In the genomic region with DNA sequence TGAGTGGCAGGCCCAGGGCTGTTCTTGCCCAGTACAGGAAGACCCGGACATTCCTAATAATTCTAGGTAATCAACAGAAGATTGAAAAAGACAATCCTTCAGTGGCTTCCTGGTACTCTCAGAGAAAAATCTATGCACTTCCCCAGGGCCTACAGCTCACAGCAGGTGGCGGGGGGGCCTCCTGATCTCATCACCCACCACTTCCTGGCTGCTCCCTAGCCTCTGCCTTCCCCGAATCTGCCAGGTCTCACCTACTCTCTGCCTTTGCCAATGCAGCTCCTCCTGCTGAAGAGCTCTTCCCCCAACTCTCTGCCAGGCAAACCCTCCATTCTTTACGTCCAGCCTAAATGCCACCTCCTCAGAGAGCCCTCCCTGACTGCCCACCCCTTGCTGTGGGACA, we compare ENCODE assay signal across 9 cellular contexts. TPM values are rescaled to one million over a fixed set of nuclear protein-coding genes. Genes with fewer than 3 reads are reported as not detected.
A peak's percentile ranks its signal among the peaks of the same experiment; 100 is the strongest.
DNase-seq lines count a peak whose midpoint lies in the region; ATAC-seq and TF ChIP-seq lines count a peak whose summit lies in the region.
"Had no signal": no experiment of that assay in that cellular context is flagged by ENCODE, and none has a peak within 500 bp of the region (broad histone marks: within the 10 kb centered on the region; RNA-seq: fewer than 3 reads in every experiment).

No MANE protein-coding gene starts in this region.

- H3K4me3 ChIP-seq in heart left ventricle (no peak overlapping the region), gastroesophageal sphincter (no peak overlapping the region), WERI-Rb-1 (ENCODE audit: low read depth, low read length) (no peak overlapping the region)

- TF ChIP-seq POLR2A in heart left ventricle (IDR thresholded peaks at IDR 0.05), result no peak
- TF ChIP-seq POLR2A in gastroesophageal sphincter (IDR thresholded peaks at IDR 0.05), result no peak

- H3K36me3 ChIP-seq in heart left ventricle, result peaks cover 0 to 28% (median 0%) of the 10 kb centered on the region in 9 donors
- no peaks in the 10 kb centered on the region for H3K36me3 ChIP-seq in gastroesophageal sphincter
- H3K36me3 ChIP-seq in WERI-Rb-1, result no peaks in the 10 kb centered on the region

- H3K4me1 ChIP-seq in heart left ventricle (peaks cover 32 to 98% (median 85%) of the 10 kb centered on the region in 12 donors), gastroesophageal sphincter (peaks cover 0 to 58% (median 26%) of the 10 kb centered on the region in 3 donors)

- ATAC-seq in heart left ventricle (peak in 1 of 4 donors; percentile 45), Right ventricle myocardium inferior (no peak), gastroesophageal sphincter (peak; percentile 23)

- WGBS in heart left ventricle, 4 donors, result 42 to 59% (median 45%) methylated on average over 4 of the region's 4 CpGs
- 54% methylated on average over 4 of the region's 4 CpGs; no CpG with 5 or more reads in 1 of the 2 donors for WGBS in gastroesophageal sphincter (ENCODE audit: low coverage in 1 of 2), 2 donors

- DNase-seq in heart left ventricle, result no peak
- DNase-seq in Right ventricle myocardium inferior (ENCODE audit: missing footprints), result no peak
- DNase-seq in activated CD8-positive, alpha-beta memory T cell treated with anti-CD3 and anti-CD28 coated beads, Interleukin-2, amount 50 U/mL, for 24 hours (ENCODE audit: extremely low read depth), result peak; percentile 50
- peak; percentile 40 to 46 (median 46) for DNase-seq in stimulated activated CD4-positive, alpha-beta T cell treated with anti-CD3 and anti-CD28 coated beads, TNF-alpha, amount 100 ng/mL, for 1 hour (ENCODE audit: low read depth in 3 of 3, low spot score in 1 of 3)
- no peak for DNase-seq in WERI-Rb-1
- no peak for DNase-seq in nucleus accumbens (lab: John Stamatoyannopoulos, UW)
- no peak for DNase-seq in AG08396 (ENCODE audit: low spot score)

- intact Hi-C loops in heart left ventricle (cut with DNase I) (loop anchor here in 4 of 10 donors (5.0 kb wide), 2 partner anchors 32 to 37 kb away; partner anchors contain the start of gene EHD4 (in 1 of the 4)), Right ventricle myocardium inferior (cut with DNase I) (no loop called here)

- TF ChIP-seq CTCF in heart left ventricle (IDR thresholded peaks at IDR 0.05) (no peak), gastroesophageal sphincter (IDR thresholded peaks at IDR 0.05) (no peak), WERI-Rb-1 (IDR thresholded peaks at IDR 0.05; ENCODE audit: low read depth, low read length) (no peak)

- no peaks in the 10 kb centered on the region for H3K9me3 ChIP-seq in heart left ventricle
- no peaks in the 10 kb centered on the region for H3K9me3 ChIP-seq in gastroesophageal sphincter
- no peaks in the 10 kb centered on the region for H3K9me3 ChIP-seq in WERI-Rb-1 (ENCODE audit: severe bottlenecking)

- TF ChIP-seq EP300 in gastroesophageal sphincter (IDR thresholded peaks at IDR 0.05), result no peak

- H3K27me3 ChIP-seq in heart left ventricle (no peaks in the 10 kb centered on the region), gastroesophageal sphincter (no peaks in the 10 kb centered on the region), WERI-Rb-1 (ENCODE audit: insufficient read depth, low read depth, severe bottlenecking) (no peaks in the 10 kb centered on the region)

- H3K27ac ChIP-seq in heart left ventricle, result peak overlapping the region; percentile 54 to 93 (median 69)
- H3K27ac ChIP-seq in gastroesophageal sphincter, result peak overlapping the region in 3 of 4 donors; percentile 53 to 68 (median 61)
- no peak overlapping the region for H3K27ac ChIP-seq in WERI-Rb-1
- H3K27ac ChIP-seq: VCaP had no signal

RNA-seq across cellular contexts. Expression of gene EHD4, which starts 37.5 kb away (rescaled TPM):
- total RNA-seq in heart left ventricle (10 to 100 TPM; 28.2 to 70.8 (median 43.9) TPM), Right ventricle myocardium inferior (55.5 TPM), gastroesophageal sphincter (10 to 100 TPM in 3 of 4 donors, 1 to 10 TPM in 1; 10.0 to 25.4 (median 20.3) TPM)
- 10 to 100 TPM; 25.6 to 46.5 TPM for polyA plus RNA-seq in heart left ventricle

RNA-seq across cellular contexts. Expression of gene SPTBN5, which starts 41.0 kb away (rescaled TPM):
- total RNA-seq in heart left ventricle (1 to 10 TPM in 8 of 9 donors, under 1 TPM in 1; 0.31 to 5.6 (median 1.7) TPM), Right ventricle myocardium inferior (3.5 TPM), gastroesophageal sphincter (under 1 TPM; 0.13 to 0.93 (median 0.38) TPM)
- polyA plus RNA-seq in heart left ventricle, result 1 to 10 TPM; 1.3 to 3.2 TPM

Comparison
In these comparisons a context has a peak if more than half of its experiments do, and no peak if none do; other contexts are left out.
1. DNase-seq: peak in activated CD8-positive, alpha-beta memory T cell treated with anti-CD3 and anti-CD28 coated beads, Interleukin-2, amount 50 U/mL, for 24 hours (single experiment) and stimulated activated CD4-positive, alpha-beta T cell treated with anti-CD3 and anti-CD28 coated beads, TNF-alpha, amount 100 ng/mL, for 1 hour (3 of 3); none in heart left ventricle (0 of 5), Right ventricle myocardium inferior (single experiment), WERI-Rb-1 (single experiment), nucleus accumbens (0 of 56) and AG08396 (single experiment).